1 cellular context compared by ENCODE assay signal in the genomic region with DNA sequence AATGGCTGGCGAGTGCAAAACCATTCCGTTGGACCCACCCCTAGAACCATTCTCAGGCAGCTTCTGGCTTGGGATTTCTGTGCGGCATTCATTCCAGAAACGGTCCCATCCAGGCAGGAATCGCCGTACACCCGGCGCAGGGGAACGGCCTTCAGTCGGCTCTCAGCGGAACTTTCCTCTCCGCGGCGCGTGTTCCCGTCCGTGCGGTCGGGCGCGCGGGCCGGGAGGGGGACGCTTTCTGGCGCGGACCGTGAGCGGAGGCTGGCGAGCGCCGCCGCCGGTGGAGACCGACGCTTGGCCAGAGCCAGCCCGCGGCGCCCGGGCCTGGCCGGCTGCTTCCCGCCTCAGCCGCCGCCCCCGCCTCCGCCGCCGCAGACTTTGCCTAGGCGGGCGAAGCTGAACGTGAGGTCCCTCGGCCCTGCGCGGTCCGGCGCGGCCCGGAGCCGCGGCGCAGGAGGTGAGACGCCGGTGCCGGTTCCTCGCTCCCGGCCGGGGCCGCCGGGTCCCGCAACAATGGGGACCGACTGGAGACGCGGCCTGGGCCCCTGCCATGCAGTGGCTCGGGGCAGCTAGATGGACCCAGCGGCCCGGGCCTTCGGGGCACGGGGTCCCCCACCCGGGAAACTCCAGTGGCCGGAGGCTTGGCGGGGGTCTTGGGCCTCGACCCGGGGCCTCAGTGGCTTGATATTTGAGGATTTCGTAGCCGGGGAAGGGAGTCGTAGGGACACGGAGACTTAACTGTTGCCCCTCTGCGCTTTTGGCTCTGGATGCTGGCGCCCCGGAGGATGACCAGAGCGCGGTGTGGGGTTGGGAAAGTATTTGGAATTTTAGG.
TF ChIP-seq lines count a peak whose summit lies in the region.

TSS of gene RAD54L2 (plus strand) at position 261 of the 832 bp plus-strand sequence. CDS start 51,702 bp downstream, outside the sequence.

TF ChIP-seq in K562, 482 proteins besides CTCF, POLR2A, EP300 and RAD21 (continued from another document and continues in another):
- TF ChIP-seq RFX7 (CRISPR knock-in tag; IDR thresholded peaks at IDR 0.05) (no peak), ZNF431 (CRISPR knock-in tag; IDR thresholded peaks at IDR 0.05) (0 out of 2 replicates have a peak, but pooled peaks have one; percentile 59), JUN (IDR thresholded peaks at IDR 0.05; ENCODE audit: borderline replicate concordance, low read depth, low read length) (0 out of 2 replicates have a peak, but pooled peaks have one; percentile 25), JUN (CRISPR knock-in tag; IDR thresholded peaks at IDR 0.05; ENCODE audit: borderline replicate concordance) (no peak; the same call in 1 of the 2 replicates), CREBBP (IDR thresholded peaks at IDR 0.05; ENCODE audit: low read depth, low read length) (no peak), ZBTB12 (CRISPR knock-in tag; IDR thresholded peaks at IDR 0.05) (no peak), ZNF699 (CRISPR knock-in tag; IDR thresholded peaks at IDR 0.05; ENCODE audit: insufficient replicate concordance) (no peak), PHF21A (IDR thresholded peaks at IDR 0.05; ENCODE audit: borderline replicate concordance, low read depth) (no peak), NFXL1 (CRISPR knock-in tag; IDR thresholded peaks at IDR 0.05) (no peak), SNAPC5 (CRISPR knock-in tag; IDR thresholded peaks at IDR 0.05) (no peak), ZC3H11A (IDR thresholded peaks at IDR 0.05; ENCODE audit: low read depth, low read length) (no peak; the same call in 1 of the 2 replicates), RBM34 (IDR thresholded peaks at IDR 0.05; ENCODE audit: borderline replicate concordance, insufficient read depth, low read length) (no peak), ETV6 (IDR thresholded peaks at IDR 0.05; ENCODE audit: borderline replicate concordance in 1 of 2, low read depth in 2 of 2, low read length in 1 of 2) (no peak), ETV6 (CRISPR knock-in tag; IDR thresholded peaks at IDR 0.05; ENCODE audit: borderline replicate concordance) (no peak; the same call in 1 of the 2 replicates), DNMT1 (IDR thresholded peaks at IDR 0.05) (no peak), NCOA2 (IDR thresholded peaks at IDR 0.05; ENCODE audit: partially characterized antibody in 2 of 2) (no peak), SMAD3 (CRISPR knock-in tag; conservative IDR thresholded peaks at IDR 0.05) (no peak), ELF2 (CRISPR knock-in tag; IDR thresholded peaks at IDR 0.05) (0 out of 2 replicates have a peak, but pooled peaks have one; percentile 56), RNF2 (IDR thresholded peaks at IDR 0.05) (peak; percentile 70; the same call in 1 of the 2 replicates), MCM7 (IDR thresholded peaks at IDR 0.05) (no peak), IRF9 (tag; IDR thresholded peaks at IDR 0.05) (no peak), ZKSCAN1 (IDR thresholded peaks at IDR 0.05; ENCODE audit: low read depth, low read length) (0 out of 2 replicates have a peak, but pooled peaks have one; percentile 32), FOSL1 (tag; conservative IDR thresholded peaks at IDR 0.05) (no peak), HNRNPLL (IDR thresholded peaks at IDR 0.05; ENCODE audit: low read depth, low read length, poor library complexity, severe bottlenecking) (no peak), KAT2B (IDR thresholded peaks at IDR 0.05; ENCODE audit: low read depth, low read length) (no peak), RBM15 (IDR thresholded peaks at IDR 0.05; ENCODE audit: insufficient read depth, low read length) (no peak), ZNF707 (CRISPR knock-in tag; conservative IDR thresholded peaks at IDR 0.05) (no peak), TBP (optimal IDR thresholded peaks at IDR 0.05; ENCODE audit: low read depth, low read length) (peak; percentile 85), BCL6 (CRISPR knock-in tag; IDR thresholded peaks at IDR 0.05) (no peak), ZNF184 (CRISPR knock-in tag; IDR thresholded peaks at IDR 0.05) (no peak), FOXA3 (CRISPR knock-in tag; conservative IDR thresholded peaks at IDR 0.05 in 1 of 2, IDR thresholded peaks at IDR 0.05 in 1 of 2) (no peak), ZNF41 (CRISPR knock-in tag; conservative IDR thresholded peaks at IDR 0.05) (no peak), ZNF76 (CRISPR knock-in tag; IDR thresholded peaks at IDR 0.05; ENCODE audit: borderline replicate concordance) (no peak), ZZZ3 (IDR thresholded peaks at IDR 0.05) (no peak), MAFF (IDR thresholded peaks at IDR 0.05; ENCODE audit: low read length) (no peak), ZNF780A (CRISPR knock-in tag; IDR thresholded peaks at IDR 0.05) (no peak), KDM1A (IDR thresholded peaks at IDR 0.05) (no peak; a peak in 1 of 4 replicates), JUNB (CRISPR knock-in tag; conservative IDR thresholded peaks at IDR 0.05) (no peak), ZNF3 (CRISPR knock-in tag; IDR thresholded peaks at IDR 0.05) (no peak), GTF3C2 (IDR thresholded peaks at IDR 0.05; ENCODE audit: borderline replicate concordance, extremely low read depth, insufficient read length) (no peak), HEY1 (CRISPR knock-in tag; IDR thresholded peaks at IDR 0.05; ENCODE audit: borderline replicate concordance) (no peak), NEUROD1 (IDR thresholded peaks at IDR 0.05; ENCODE audit: borderline replicate concordance, low read depth, low read length, partially characterized antibody) (peak; percentile 80), SRSF7 (optimal IDR thresholded peaks at IDR 0.05; ENCODE audit: low read depth, low read length) (no peak), ID3 (CRISPR knock-in tag; IDR thresholded peaks at IDR 0.05) (no peak), ID3 (tag; IDR thresholded peaks at IDR 0.05) (peak; percentile 74), MTA2 (IDR thresholded peaks at IDR 0.05; ENCODE audit: low read depth) (no peak), BCOR (IDR thresholded peaks at IDR 0.05) (peak; percentile 44; the same call in 1 of the 2 replicates)
- TF ChIP-seq, protein P1, sequence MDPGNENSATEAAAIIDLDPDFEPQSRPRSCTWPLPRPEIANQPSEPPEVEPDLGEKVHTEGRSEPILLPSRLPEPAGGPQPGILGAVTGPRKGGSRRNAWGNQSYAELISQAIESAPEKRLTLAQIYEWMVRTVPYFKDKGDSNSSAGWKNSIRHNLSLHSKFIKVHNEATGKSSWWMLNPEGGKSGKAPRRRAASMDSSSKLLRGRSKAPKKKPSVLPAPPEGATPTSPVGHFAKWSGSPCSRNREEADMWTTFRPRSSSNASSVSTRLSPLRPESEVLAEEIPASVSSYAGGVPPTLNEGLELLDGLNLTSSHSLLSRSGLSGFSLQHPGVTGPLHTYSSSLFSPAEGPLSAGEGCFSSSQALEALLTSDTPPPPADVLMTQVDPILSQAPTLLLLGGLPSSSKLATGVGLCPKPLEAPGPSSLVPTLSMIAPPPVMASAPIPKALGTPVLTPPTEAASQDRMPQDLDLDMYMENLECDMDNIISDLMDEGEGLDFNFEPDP (CRISPR knock-in tag; IDR thresholded peaks at IDR 0.05), result no peak
- TF ChIP-seq, protein P2, sequence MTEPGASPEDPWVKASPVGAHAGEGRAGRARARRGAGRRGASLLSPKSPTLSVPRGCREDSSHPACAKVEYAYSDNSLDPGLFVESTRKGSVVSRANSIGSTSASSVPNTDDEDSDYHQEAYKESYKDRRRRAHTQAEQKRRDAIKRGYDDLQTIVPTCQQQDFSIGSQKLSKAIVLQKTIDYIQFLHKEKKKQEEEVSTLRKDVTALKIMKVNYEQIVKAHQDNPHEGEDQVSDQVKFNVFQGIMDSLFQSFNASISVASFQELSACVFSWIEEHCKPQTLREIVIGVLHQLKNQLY (CRISPR knock-in tag; conservative IDR thresholded peaks at IDR 0.05), result no peak
- TF ChIP-seq, protein P3, sequence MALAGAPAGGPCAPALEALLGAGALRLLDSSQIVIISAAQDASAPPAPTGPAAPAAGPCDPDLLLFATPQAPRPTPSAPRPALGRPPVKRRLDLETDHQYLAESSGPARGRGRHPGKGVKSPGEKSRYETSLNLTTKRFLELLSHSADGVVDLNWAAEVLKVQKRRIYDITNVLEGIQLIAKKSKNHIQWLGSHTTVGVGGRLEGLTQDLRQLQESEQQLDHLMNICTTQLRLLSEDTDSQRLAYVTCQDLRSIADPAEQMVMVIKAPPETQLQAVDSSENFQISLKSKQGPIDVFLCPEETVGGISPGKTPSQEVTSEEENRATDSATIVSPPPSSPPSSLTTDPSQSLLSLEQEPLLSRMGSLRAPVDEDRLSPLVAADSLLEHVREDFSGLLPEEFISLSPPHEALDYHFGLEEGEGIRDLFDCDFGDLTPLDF (CRISPR knock-in tag; IDR thresholded peaks at IDR 0.05), result no peak
- TF ChIP-seq, protein P4, sequence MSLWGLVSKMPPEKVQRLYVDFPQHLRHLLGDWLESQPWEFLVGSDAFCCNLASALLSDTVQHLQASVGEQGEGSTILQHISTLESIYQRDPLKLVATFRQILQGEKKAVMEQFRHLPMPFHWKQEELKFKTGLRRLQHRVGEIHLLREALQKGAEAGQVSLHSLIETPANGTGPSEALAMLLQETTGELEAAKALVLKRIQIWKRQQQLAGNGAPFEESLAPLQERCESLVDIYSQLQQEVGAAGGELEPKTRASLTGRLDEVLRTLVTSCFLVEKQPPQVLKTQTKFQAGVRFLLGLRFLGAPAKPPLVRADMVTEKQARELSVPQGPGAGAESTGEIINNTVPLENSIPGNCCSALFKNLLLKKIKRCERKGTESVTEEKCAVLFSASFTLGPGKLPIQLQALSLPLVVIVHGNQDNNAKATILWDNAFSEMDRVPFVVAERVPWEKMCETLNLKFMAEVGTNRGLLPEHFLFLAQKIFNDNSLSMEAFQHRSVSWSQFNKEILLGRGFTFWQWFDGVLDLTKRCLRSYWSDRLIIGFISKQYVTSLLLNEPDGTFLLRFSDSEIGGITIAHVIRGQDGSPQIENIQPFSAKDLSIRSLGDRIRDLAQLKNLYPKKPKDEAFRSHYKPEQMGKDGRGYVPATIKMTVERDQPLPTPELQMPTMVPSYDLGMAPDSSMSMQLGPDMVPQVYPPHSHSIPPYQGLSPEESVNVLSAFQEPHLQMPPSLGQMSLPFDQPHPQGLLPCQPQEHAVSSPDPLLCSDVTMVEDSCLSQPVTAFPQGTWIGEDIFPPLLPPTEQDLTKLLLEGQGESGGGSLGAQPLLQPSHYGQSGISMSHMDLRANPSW (CRISPR knock-in tag; IDR thresholded peaks at IDR 0.05), result no peak
- TF ChIP-seq, protein P5, sequence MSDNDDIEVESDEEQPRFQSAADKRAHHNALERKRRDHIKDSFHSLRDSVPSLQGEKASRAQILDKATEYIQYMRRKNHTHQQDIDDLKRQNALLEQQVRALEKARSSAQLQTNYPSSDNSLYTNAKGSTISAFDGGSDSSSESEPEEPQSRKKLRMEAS (CRISPR knock-in tag; IDR thresholded peaks at IDR 0.05), result peak; percentile 90
